In genomic region chr13:73521291-73521626, GRCh38 we compare ENCODE assay signal across 12 cellular contexts.
DNase-seq lines count a peak whose midpoint lies in the region; ATAC-seq and TF ChIP-seq lines count a peak whose summit lies in the region.
"Had no signal": no experiment of that assay in that cellular context is flagged by ENCODE, and none has a peak within 500 bp of the region (broad histone marks: within the 10 kb centered on the region; RNA-seq: fewer than 3 reads in every experiment).

No MANE protein-coding gene starts in this region.

- TF ChIP-seq CTCF in WERI-Rb-1 (IDR thresholded peaks at IDR 0.05; ENCODE audit: low read depth, low read length) = no peak

- H3K36me3 ChIP-seq in WERI-Rb-1 = no peaks in the 10 kb centered on the region
- H3K36me3 ChIP-seq: cardiac muscle cell had no signal

- no peaks in the 10 kb centered on the region for H3K27me3 ChIP-seq in WERI-Rb-1 (ENCODE audit: insufficient read depth, low read depth, severe bottlenecking)
- H3K27me3 ChIP-seq: cardiac muscle cell had no signal

- H3K27ac ChIP-seq in WERI-Rb-1 = no peak overlapping the region
- H3K27ac ChIP-seq: cardiac muscle cell had no signal

- ATAC-seq in GM18873 (IDR thresholded peaks at IDR 0.05; ENCODE audit: low FRiP score, unreplicated experiment) (no peak), GM19023 (IDR thresholded peaks at IDR 0.05; ENCODE audit: unreplicated experiment) (no peak), GM21786 (IDR thresholded peaks at IDR 0.05; ENCODE audit: unreplicated experiment) (no peak)
- ATAC-seq: PC-3 had no signal

- H3K4me3 ChIP-seq in WERI-Rb-1 (ENCODE audit: low read depth, low read length) = no peak overlapping the region
- H3K4me3 ChIP-seq: cardiac muscle cell had no signal

- DNase-seq in stimulated activated CD8-positive, alpha-beta memory T cell treated with anti-CD3 and anti-CD28 coated beads, Interleukin-12 subunit alpha, Interleukin-12 subunit beta, amount 100 ng/mL, for 1 hour (ENCODE audit: low read depth) = peak; percentile 1
- DNase-seq in stimulated activated CD8-positive, alpha-beta memory T cell treated with anti-CD3 and anti-CD28 coated beads, Interleukin-4, amount 100 ng/mL, for 48 hours = no peak
- peak; percentile 15 for DNase-seq in SW480 (ENCODE audit: low spot score)
- DNase-seq in iris pigment epithelial cell (ENCODE audit: low read depth) = peak; percentile 2
- no peak for DNase-seq in WERI-Rb-1
- DNase-seq: activated CD8-positive, alpha-beta memory T cell treated with anti-CD3 and anti-CD28 coated beads, Interleukin-2, amount 50 U/mL, for 48 hours; NCI-H2029; PC-3 had no signal

- H3K9me3 ChIP-seq in WERI-Rb-1 (ENCODE audit: severe bottlenecking) = no peaks in the 10 kb centered on the region

Comparison
In these comparisons a context has a peak if more than half of its experiments do, and no peak if none do; other contexts are left out.
1. DNase-seq: peak in stimulated activated CD8-positive, alpha-beta memory T cell treated with anti-CD3 and anti-CD28 coated beads, Interleukin-12 subunit alpha, Interleukin-12 subunit beta, amount 100 ng/mL, for 1 hour (single experiment), SW480 (single experiment) and iris pigment epithelial cell (single experiment); none in stimulated activated CD8-positive, alpha-beta memory T cell treated with anti-CD3 and anti-CD28 coated beads, Interleukin-4, amount 100 ng/mL, for 48 hours (single experiment) and WERI-Rb-1 (single experiment).